Comparison of ENCODE assay signal across 8 cellular contexts in genomic region chr14:81436296-81437138, GRCh38. TPM values are rescaled to one million over a fixed set of nuclear protein-coding genes. Genes with fewer than 3 reads are reported as not detected.
A peak's percentile ranks its signal among the peaks of the same experiment; 100 is the strongest.
DNase-seq lines count a peak whose midpoint lies in the region; ATAC-seq, FAIRE-seq and TF ChIP-seq lines count a peak whose summit lies in the region.

No MANE protein-coding gene starts in this region.

- peak; percentile 88 for DNase-seq in A673 (ENCODE audit: low spot score)
- peak; percentile 93 for DNase-seq in NCI-H2227 (lab: John Stamatoyannopoulos, UW; ENCODE audit: unreplicated experiment)
- DNase-seq in activated CD4-positive, alpha-beta T cell treated with anti-CD3 and anti-CD28 coated beads, Interleukin-2, amount 50 U/mL, for 48 hours, result peak; percentile 46 to 54
- DNase-seq in H1 (ENCODE audit: low read depth in 1 of 2, low spot score in 2 of 2), result peak in 1 of 2 experiments; percentile 87
- DNase-seq in lower lobe of right lung, result peak; percentile 80
- peak; percentile 27 to 36 for DNase-seq in stimulated activated CD4-positive, alpha-beta T cell treated with anti-CD3 and anti-CD28 coated beads, Interleukin-4, amount 100 ng/mL, for 48 hours (ENCODE audit: low read depth in 2 of 2)

- H2BK120ac ChIP-seq in H1 (replicated peaks; ENCODE audit: low read depth, low read length), result no peak overlapping the region

- H3K9me3 ChIP-seq in A673 (ENCODE audit: low read depth, low read length, poor library complexity, severe bottlenecking), result no peaks in the 10 kb centered on the region
- no peaks in the 10 kb centered on the region for H3K9me3 ChIP-seq in H1 (ENCODE audit: insufficient read depth in 2 of 2, low read depth in 1 of 2, low read length in 1 of 2)
- no peaks in the 10 kb centered on the region for H3K9me3 ChIP-seq in lower lobe of right lung

- H3K56ac ChIP-seq in H1 (replicated peaks; ENCODE audit: insufficient read length, low read depth, low read length), result peak overlapping the region; percentile 52

- peak overlapping the region; percentile 87 for H4K5ac ChIP-seq in H1 (ENCODE audit: insufficient read length, low read depth, low read length)

- H3K79me1 ChIP-seq in H1 (ENCODE audit: low read depth, low read length), result peaks cover 7% of the 10 kb centered on the region; the same call in 1 of the 2 replicates

- peak; percentile 80 for ATAC-seq in GM18511 (IDR thresholded peaks at IDR 0.05; ENCODE audit: unreplicated experiment)
- peak; percentile 92 for ATAC-seq in HG03045 (IDR thresholded peaks at IDR 0.05; ENCODE audit: unreplicated experiment)
- ATAC-seq in lower lobe of right lung, result peak; percentile 96 to 99

- TF ChIP-seq RAD21 in H1 (IDR thresholded peaks at IDR 0.05 in 1 of 2, conservative IDR thresholded peaks at IDR 0.05 in 1 of 2; ENCODE audit: low read depth in 2 of 2, low read length in 2 of 2), result no peak

- H3K27me3 ChIP-seq in A673 (replicated peaks; ENCODE audit: insufficient read depth, low read depth, low read length, poor library complexity), result peaks cover 31% of the 10 kb centered on the region
- H3K27me3 ChIP-seq in H1 (replicated peaks in 1 of 4; ENCODE audit: control insufficient read depth in 3 of 4, extremely low read depth in 1 of 4, insufficient read depth in 3 of 4, low read length in 3 of 4), result peaks cover 1 to 14% (median 9%) of the 10 kb centered on the region in 4 experiments; a peak in 6 of 7 replicates
- H3K27me3 ChIP-seq in lower lobe of right lung (ENCODE audit: low read depth), result peaks cover 50% of the 10 kb centered on the region

- no peak overlapping the region for H2BK20ac ChIP-seq in H1 (ENCODE audit: low read length)

- H3K27ac ChIP-seq in A673 (ENCODE audit: low read depth, low read length, poor library complexity, severe bottlenecking) (no peak overlapping the region), H1 (ENCODE audit: low read depth, low read length) (no peak overlapping the region), lower lobe of right lung (peak overlapping the region; percentile 36)

- intact Hi-C loops in A673 (cut with micrococcal nuclease; ENCODE audit: unreplicated experiment) (no loop called here), lower lobe of right lung (cut with DNase I) (no loop called here)

- peak overlapping the region; percentile 69 for H4K91ac ChIP-seq in H1 (replicated peaks; ENCODE audit: insufficient read length, low read length)

- H3K4me1 ChIP-seq in A673 (ENCODE audit: insufficient read depth, low read length, poor library complexity, severe bottlenecking), result peaks cover 20% of the 10 kb centered on the region
- H3K4me1 ChIP-seq in H1 (replicated peaks in 1 of 4; ENCODE audit: control insufficient read depth in 3 of 4, insufficient read depth in 4 of 4, low read length in 3 of 4), result peaks cover 7 to 16% (median 13%) of the 10 kb centered on the region in 4 experiments
- peaks cover 15% of the 10 kb centered on the region for H3K4me1 ChIP-seq in lower lobe of right lung

- H2AFZ ChIP-seq in H1 (ENCODE audit: low read length), result peak overlapping the region; percentile 100

- H4K20me1 ChIP-seq in H1 (replicated peaks in 1 of 2; ENCODE audit: control insufficient read depth in 1 of 2, insufficient read depth in 2 of 2, low read length in 2 of 2), result peaks cover 0 to 2% of the 10 kb centered on the region in 2 experiments

- CTCF ChIA-PET in A673 (lab: Charles Lee) (no interaction called here), H1 (lab: Charles Lee; ENCODE audit: partially characterized antibody) (interaction anchor here (0.9 to 2.7 kb wide), 9 partner anchors 8 to 167 kb away, joined by 3 to 13 read pairs (median 5); no protein-coding TSS in a partner anchor)

- BruUV-seq in A673 (replicated peaks; lab: Mats Ljungman, UMichigan), result no TSS peak

- no peak for FAIRE-seq in H1 (lab: Jason Lieb, UNC)

- H2BK15ac ChIP-seq in H1 (ENCODE audit: low read length), result peak overlapping the region; percentile 73; the same call in 1 of the 2 replicates

- H3K4me2 ChIP-seq in H1 (ENCODE audit: insufficient read depth in 1 of 2, low read depth in 2 of 2, low read length in 2 of 2), result peak overlapping the region; percentile 74 to 96

- H3K4me3 ChIP-seq in A673 (ENCODE audit: low read depth, low read length, poor library complexity, severe bottlenecking) (peak overlapping the region; percentile 45), H1 (ENCODE audit: extremely low read depth in 1 of 4, insufficient read depth in 2 of 4, low read depth in 3 of 4, low read length in 4 of 4) (peak overlapping the region; percentile 50 to 86 (median 75)), lower lobe of right lung (peak overlapping the region; percentile 67)

- no peak overlapping the region for H2BK12ac ChIP-seq in H1 (ENCODE audit: low read depth, low read length)

- H3K4ac ChIP-seq in H1 (replicated peaks; ENCODE audit: insufficient read length, low read depth, low read length), result peak overlapping the region; percentile 85

- peaks cover 13% of the 10 kb centered on the region for H3K23me2 ChIP-seq in H1 (ENCODE audit: low read depth, low read length)

- 5% methylated on average over 63 of the region's 79 CpGs; no CpG with 5 or more reads in 1 of the 2 experiments for WGBS in H1 (ENCODE audit: extremely low coverage in 1 of 2, insufficient coverage in 1 of 2, insufficient read length in 1 of 2, insufficient replicate concordance in 2 of 2, low coverage in 1 of 2, low lambda C conversion rate in 2 of 2, missing lambda C conversion rate in 1 of 2), 2 experiments

- no peak overlapping the region for H3K23ac ChIP-seq in H1 (ENCODE audit: insufficient read length)

- TF ChIP-seq CTCF in A673 (conservative IDR thresholded peaks at IDR 0.05; ENCODE audit: low read depth, low read length), result no peak
- no peak for TF ChIP-seq CTCF in H1 (IDR thresholded peaks at IDR 0.05; ENCODE audit: control extremely low read depth in 1 of 3, insufficient read depth in 1 of 3, low read depth in 1 of 3, low read length in 3 of 3)
- TF ChIP-seq CTCF in lower lobe of right lung (IDR thresholded peaks at IDR 0.05), result no peak

- H3K14ac ChIP-seq in H1 (ENCODE audit: insufficient read length), result no peak overlapping the region

- H3K36me3 ChIP-seq in A673 (ENCODE audit: insufficient read depth, low read length, poor library complexity, severe bottlenecking), result no peaks in the 10 kb centered on the region
- H3K36me3 ChIP-seq in H1 (ENCODE audit: control insufficient read depth in 2 of 4, insufficient read depth in 4 of 4, low read length in 3 of 4), result no peaks in the 10 kb centered on the region; a peak in 1 of 8 replicates
- H3K36me3 ChIP-seq in lower lobe of right lung, result no peaks in the 10 kb centered on the region

- no peak for TF ChIP-seq POLR2A in H1 (IDR thresholded peaks at IDR 0.05; ENCODE audit: control extremely low read depth in 1 of 2, low read depth in 2 of 2, low read length in 2 of 2)

- H3K18ac ChIP-seq in H1 (ENCODE audit: extremely low read depth, low read length), result peak overlapping the region; percentile 99

- H3K9ac ChIP-seq in H1 (replicated peaks in 1 of 4; ENCODE audit: extremely low read depth in 1 of 4, low read depth in 3 of 4, low read length in 3 of 4), result peak overlapping the region; percentile 58 to 86 (median 71)

- peaks cover 0 to 36% of the 10 kb centered on the region in 2 experiments; a peak in 2 of 4 replicates for H3K79me2 ChIP-seq in H1 (ENCODE audit: control insufficient read depth in 1 of 2, insufficient read depth in 2 of 2, low read length in 2 of 2)

- H2AK5ac ChIP-seq in H1 (ENCODE audit: low read depth, low read length), result no peak overlapping the region

- peak overlapping the region; percentile 53; the same call in 1 of the 2 replicates for H2BK5ac ChIP-seq in H1 (ENCODE audit: low read depth, low read length)

- no peak for TF ChIP-seq EP300 in H1 (IDR thresholded peaks at IDR 0.05; ENCODE audit: borderline replicate concordance in 1 of 2, low read depth in 2 of 2, low read length in 2 of 2)

- peak overlapping the region; percentile 87 for H4K8ac ChIP-seq in H1 (ENCODE audit: extremely low read depth, insufficient read depth, low read length)

- POLR2A ChIA-PET in A673 (lab: Charles Lee; ENCODE audit: low non-redundant PET), result interaction anchor here (0.6 kb wide), 1 partner anchor 46 kb away, joined by 3 read pairs; no protein-coding TSS in a partner anchor
- POLR2A ChIA-PET in H1 (lab: Charles Lee; ENCODE audit: partially characterized antibody), result interaction anchor here (0.7 to 2.2 kb wide), 8 partner anchors 10 to 217 kb away, joined by 3 to 12 read pairs (median 4); partner anchors contain the start of gene GTF2A1

TF ChIP-seq in H1, 55 proteins besides CTCF, POLR2A, EP300 and RAD21 (continues in another document):
- TF ChIP-seq SP1 (IDR thresholded peaks at IDR 0.05; ENCODE audit: low read depth, low read length), result 0 out of 2 replicates have a peak, but pooled peaks have one; percentile 43
- TF ChIP-seq CEBPB (IDR thresholded peaks at IDR 0.05; ENCODE audit: low read depth, low read length), result 0 out of 2 replicates have a peak, but pooled peaks have one; percentile 54
- no peak for TF ChIP-seq HDAC6 (IDR thresholded peaks at IDR 0.05; ENCODE audit: low read depth, low read length)
- TF ChIP-seq EGR1 (IDR thresholded peaks at IDR 0.05; ENCODE audit: borderline replicate concordance, low read depth, low read length), result no peak
- no peak for TF ChIP-seq BRCA1 (IDR thresholded peaks at IDR 0.05; ENCODE audit: low read depth, low read length)
- peak; percentile 32 for TF ChIP-seq ASH2L (IDR thresholded peaks at IDR 0.05; ENCODE audit: low read length)
- TF ChIP-seq TBP (IDR thresholded peaks at IDR 0.05; ENCODE audit: low read depth, low read length), result peak; percentile 62; the same call in 1 of the 2 replicates
- peak; percentile 81 for TF ChIP-seq TAF1 (IDR thresholded peaks at IDR 0.05; ENCODE audit: low read depth, low read length)
- 0 out of 2 replicates have a peak, but pooled peaks have one; percentile 11 for TF ChIP-seq CHD2 (IDR thresholded peaks at IDR 0.05; ENCODE audit: low read length)
- TF ChIP-seq, protein P1, sequence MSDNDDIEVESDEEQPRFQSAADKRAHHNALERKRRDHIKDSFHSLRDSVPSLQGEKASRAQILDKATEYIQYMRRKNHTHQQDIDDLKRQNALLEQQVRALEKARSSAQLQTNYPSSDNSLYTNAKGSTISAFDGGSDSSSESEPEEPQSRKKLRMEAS (IDR thresholded peaks at IDR 0.05), result peak; percentile 93
- TF ChIP-seq PHF8 (conservative IDR thresholded peaks at IDR 0.05; ENCODE audit: low read depth, low read length), result peak; percentile 59
- no peak for TF ChIP-seq EZH2 (IDR thresholded peaks at IDR 0.05; ENCODE audit: low read depth, low read length, severe bottlenecking)

RNA-seq across cellular contexts. Expression of gene STON2, which starts 36.4 kb away (rescaled TPM):
- total RNA-seq in A673 (2021), result 8.6 and 13.4 TPM in 2 replicates
- 50.0 TPM in 2 replicates for total RNA-seq in H1 (2021; fragmentation: NEBNext Ultra II Directional; extraction: Animal tissue kit (Norgen Biotek cat#: 25700))
- polyA plus RNA-seq in H1 (2011; rRNA removed), result 8.2 and 8.9 TPM in 2 replicates
- 9.2 TPM for polyA plus RNA-seq in H1 (2011; cell fraction: cytosol; rRNA removed)
- 17.7 TPM for polyA plus RNA-seq in H1 (2011; cell fraction: nucleus; rRNA removed)
- 7.4 to 15.0 TPM (median 10.7 TPM) in 4 replicates for polyA plus RNA-seq in H1 (2012, experiment 1 of 2)
- polyA plus RNA-seq in H1 (2012, experiment 2 of 2), result 0.85 TPM
- polyA plus RNA-seq in H1 (2013, experiment 1 of 2), result 12.7 TPM
- polyA plus RNA-seq in H1 (2013, experiment 2 of 2), result 11.8 TPM
- 110 and 154 TPM in 2 replicates for polyA minus RNA-seq in H1 (2011; rRNA and poly(A)+ RNA removed)
- 38.5 TPM for polyA minus RNA-seq in H1 (2011; cell fraction: cytosol; rRNA and poly(A)+ RNA removed)
- polyA minus RNA-seq in H1 (2011; cell fraction: nucleus; rRNA and poly(A)+ RNA removed), result 89.6 TPM
- total RNA-seq in lower lobe of right lung, result 34.3 TPM
